ENCODE assay signal across 29 cellular contexts in genomic region chr11:3104051-3104714, GRCh38. TPM values are rescaled to one million over a fixed set of nuclear protein-coding genes. Genes with fewer than 3 reads are reported as not detected.
DNase-seq lines count a peak whose midpoint lies in the region; ATAC-seq and TF ChIP-seq lines count a peak whose summit lies in the region.
"Had no signal": no experiment of that assay in that cellular context is flagged by ENCODE, and none has a peak within 500 bp of the region (broad histone marks: within the 10 kb centered on the region; RNA-seq: fewer than 3 reads in every experiment).

No MANE protein-coding gene starts in this region.

- H3K27me3 ChIP-seq in RWPE2 (ENCODE audit: insufficient read depth, poor library complexity, severe bottlenecking) (no peaks in the 10 kb centered on the region), upper lobe of right lung (no peaks in the 10 kb centered on the region)
- H3K27me3 ChIP-seq: dorsolateral prefrontal cortex, neural progenitor cell had no signal

- H3K4me1 ChIP-seq in RWPE2 (ENCODE audit: insufficient read depth, poor library complexity, severe bottlenecking) (no peaks in the 10 kb centered on the region), upper lobe of right lung (no peaks in the 10 kb centered on the region)
- H3K4me1 ChIP-seq: HAP-1, neural progenitor cell, psoas muscle had no signal

- H3K27me3 Mint-ChIP-seq in activated CD8-positive, alpha-beta memory T cell treated with anti-CD3 and anti-CD28 coated beads, Interleukin-2, amount 10 ng/mL, durations not matched to agents 7 days and 5 days, result no peaks in the 10 kb centered on the region
- H3K27me3 Mint-ChIP-seq in natural killer cell treated with Interleukin-12 subunit alpha and Interleukin-12 subunit beta and Interleukin-15 and Interleukin-18, amount 100 ng/mL, for 72 hours, result no peaks in the 10 kb centered on the region
- H3K27me3 Mint-ChIP-seq: activated naive CD4-positive, alpha-beta T cell treated with anti-CD3 and anti-CD28 coated beads, Interleukin-2, amount 10 ng/mL, durations not matched to agents 7 days and 5 days; activated T-cell treated with anti-CD3 and anti-CD28 coated beads, Interleukin-2, amount 50 U/mL, for 24 hours had no signal

- H3K4me3 Mint-ChIP-seq in activated CD8-positive, alpha-beta memory T cell treated with anti-CD3 and anti-CD28 coated beads, Interleukin-2, amount 10 ng/mL, durations not matched to agents 7 days and 5 days, result no peak overlapping the region
- H3K4me3 Mint-ChIP-seq in natural killer cell treated with Interleukin-12 subunit alpha and Interleukin-12 subunit beta and Interleukin-15 and Interleukin-18, amount 100 ng/mL, for 72 hours, result no peak overlapping the region
- H3K4me3 Mint-ChIP-seq: activated naive CD4-positive, alpha-beta T cell treated with anti-CD3 and anti-CD28 coated beads, Interleukin-2, amount 10 ng/mL, durations not matched to agents 7 days and 5 days; activated T-cell treated with anti-CD3 and anti-CD28 coated beads, Interleukin-2, amount 50 U/mL, for 24 hours; IgD-negative memory B cell; neural progenitor cell; stimulated activated naive B cell treated with anti-CD40 and anti-IgM and Interleukin-4, amounts not matched to agents 10 μg/mL and 1 μg/mL and 100 μg/mL, for 72 hours; WTC11 had no signal

- H3K27ac ChIP-seq in RWPE2 (ENCODE audit: poor library complexity, severe bottlenecking), result no peak overlapping the region
- no peak overlapping the region for H3K27ac ChIP-seq in upper lobe of right lung
- H3K27ac ChIP-seq: dorsolateral prefrontal cortex, epithelial cell of prostate, neural progenitor cell, psoas muscle, skin epidermis, thoracic aorta had no signal

- TF ChIP-seq CTCF in RWPE2 (IDR thresholded peaks at IDR 0.05; ENCODE audit: poor library complexity, severe bottlenecking), result no peak
- TF ChIP-seq CTCF in upper lobe of right lung (IDR thresholded peaks at IDR 0.05), result no peak

- no peaks in the 10 kb centered on the region for H3K36me3 ChIP-seq in RWPE2 (ENCODE audit: low read depth)
- H3K36me3 ChIP-seq in upper lobe of right lung, result peaks cover 20% of the 10 kb centered on the region
- H3K36me3 ChIP-seq: HAP-1, neural progenitor cell had no signal

- DNase-seq in activated CD8-positive, alpha-beta memory T cell treated with anti-CD3 and anti-CD28 coated beads, Interleukin-2, amount 50 U/mL, for 48 hours, result peak; percentile 37
- DNase-seq in activated CD8-positive, alpha-beta memory T cell treated with anti-CD3 and anti-CD28 coated beads, Interleukin-2, amount 10 ng/mL, durations not matched to agents 7 days and 5 days, result no peak
- peak; percentile 57 for DNase-seq in RWPE2 (ENCODE audit: low spot score)
- DNase-seq in natural killer cell treated with Interleukin-12 subunit alpha and Interleukin-12 subunit beta and Interleukin-15 and Interleukin-18, amount 100 ng/mL, for 72 hours (ENCODE audit: low spot score), result peak; percentile 39
- peak; percentile 59 for DNase-seq in upper lobe of right lung
- no peak for DNase-seq in midbrain (lab: John Stamatoyannopoulos, UW)
- no peak for DNase-seq in stimulated activated CD4-positive, alpha-beta T cell treated with anti-CD3 and anti-CD28 coated beads, Interleukin-2, amount 100 ng/mL, for 48 hours
- DNase-seq in cortex of kidney (lab: John Stamatoyannopoulos, UW), result no peak
- DNase-seq: activated CD4-positive, alpha-beta T cell treated with anti-CD3 and anti-CD28 coated beads, Interleukin-2, amount 50 U/mL, for 48 hours; activated naive CD4-positive, alpha-beta T cell treated with anti-CD3 and anti-CD28 coated beads, Interleukin-2, amount 10 ng/mL, durations not matched to agents 7 days and 5 days; activated T-cell treated with anti-CD3 and anti-CD28 coated beads, Interleukin-2, amount 50 U/mL, for 24 hours; caudate nucleus; DMS79 treated with DMSO at 0.1 percent for 48 hours; NCI-H1417; NCI-H2107; NCI-H510A; stimulated activated CD4-positive, alpha-beta T cell treated with anti-CD3 and anti-CD28 coated beads, Interleukin-1b, Interleukin-23, amount 100 ng/mL, for 48 hours; stimulated activated naive B cell treated with anti-CD40 and anti-IgM and Interleukin-4, amounts not matched to agents 10 μg/mL and 1 μg/mL and 100 μg/mL, for 72 hours; T-helper 9 cell had no signal

- ATAC-seq in activated CD8-positive, alpha-beta memory T cell treated with anti-CD3 and anti-CD28 coated beads, Interleukin-2, amount 10 ng/mL, durations not matched to agents 7 days and 5 days, result no peak
- 0 out of 3 replicates have a peak, but pooled peaks have one; percentile 4 for ATAC-seq in RWPE2 (ENCODE audit: low read depth)
- ATAC-seq in natural killer cell treated with Interleukin-12 subunit alpha and Interleukin-12 subunit beta and Interleukin-15 and Interleukin-18, amount 100 ng/mL, for 72 hours, result no peak
- ATAC-seq in upper lobe of right lung, result no peak
- ATAC-seq: mucosa of descending colon; psoas muscle; stimulated activated naive B cell treated with anti-CD40 and anti-IgM and Interleukin-4, amounts not matched to agents 10 μg/mL and 1 μg/mL and 100 μg/mL, for 72 hours; WTC11 had no signal

- H3K36me3 Mint-ChIP-seq in activated CD8-positive, alpha-beta memory T cell treated with anti-CD3 and anti-CD28 coated beads, Interleukin-2, amount 10 ng/mL, durations not matched to agents 7 days and 5 days, result no peaks in the 10 kb centered on the region
- peaks cover 4% of the 10 kb centered on the region for H3K36me3 Mint-ChIP-seq in natural killer cell treated with Interleukin-12 subunit alpha and Interleukin-12 subunit beta and Interleukin-15 and Interleukin-18, amount 100 ng/mL, for 72 hours
- H3K36me3 Mint-ChIP-seq: activated naive CD4-positive, alpha-beta T cell treated with anti-CD3 and anti-CD28 coated beads, Interleukin-2, amount 10 ng/mL, durations not matched to agents 7 days and 5 days; IgD-negative memory B cell; stimulated activated naive B cell treated with anti-CD40 and anti-IgM and Interleukin-4, amounts not matched to agents 10 μg/mL and 1 μg/mL and 100 μg/mL, for 72 hours had no signal

- no peak overlapping the region for H3K27ac Mint-ChIP-seq in activated CD8-positive, alpha-beta memory T cell treated with anti-CD3 and anti-CD28 coated beads, Interleukin-2, amount 10 ng/mL, durations not matched to agents 7 days and 5 days
- H3K27ac Mint-ChIP-seq in natural killer cell treated with Interleukin-12 subunit alpha and Interleukin-12 subunit beta and Interleukin-15 and Interleukin-18, amount 100 ng/mL, for 72 hours, result peak overlapping the region in 1 of 2 donors; percentile 87
- H3K27ac Mint-ChIP-seq: activated naive CD4-positive, alpha-beta T cell treated with anti-CD3 and anti-CD28 coated beads, Interleukin-2, amount 10 ng/mL, durations not matched to agents 7 days and 5 days; activated T-cell treated with anti-CD3 and anti-CD28 coated beads, Interleukin-2, amount 50 U/mL, for 24 hours; IgD-negative memory B cell; neural progenitor cell; stimulated activated naive B cell treated with anti-CD40 and anti-IgM and Interleukin-4, amounts not matched to agents 10 μg/mL and 1 μg/mL and 100 μg/mL, for 72 hours; WTC11 had no signal

- CTCF ChIA-PET in activated CD8-positive, alpha-beta memory T cell treated with anti-CD3 and anti-CD28 coated beads, Interleukin-2, amount 10 ng/mL, durations not matched to agents 7 days and 5 days (lab: Charles Lee), result no interaction called here

- no peaks in the 10 kb centered on the region for H3K9me3 ChIP-seq in RWPE2 (ENCODE audit: severe bottlenecking)
- H3K9me3 ChIP-seq in upper lobe of right lung, result no peaks in the 10 kb centered on the region
- H3K9me3 ChIP-seq: HAP-1, mucosa of descending colon, psoas muscle, thoracic aorta had no signal

- H3K9me3 Mint-ChIP-seq in activated CD8-positive, alpha-beta memory T cell treated with anti-CD3 and anti-CD28 coated beads, Interleukin-2, amount 10 ng/mL, durations not matched to agents 7 days and 5 days (ENCODE audit: low read depth), result no peaks in the 10 kb centered on the region
- no peaks in the 10 kb centered on the region for H3K9me3 Mint-ChIP-seq in natural killer cell treated with Interleukin-12 subunit alpha and Interleukin-12 subunit beta and Interleukin-15 and Interleukin-18, amount 100 ng/mL, for 72 hours
- H3K9me3 Mint-ChIP-seq: activated naive CD4-positive, alpha-beta T cell treated with anti-CD3 and anti-CD28 coated beads, Interleukin-2, amount 10 ng/mL, durations not matched to agents 7 days and 5 days; activated T-cell treated with anti-CD3 and anti-CD28 coated beads, Interleukin-2, amount 50 U/mL, for 24 hours; IgD-negative memory B cell; neural progenitor cell; stimulated activated naive B cell treated with anti-CD40 and anti-IgM and Interleukin-4, amounts not matched to agents 10 μg/mL and 1 μg/mL and 100 μg/mL, for 72 hours; WTC11 had no signal

- H3K4me3 ChIP-seq in RWPE2 (ENCODE audit: severe bottlenecking) (no peak overlapping the region), upper lobe of right lung (no peak overlapping the region)
- H3K4me3 ChIP-seq: dorsolateral prefrontal cortex, HAP-1, mucosa of descending colon, neural progenitor cell, psoas muscle, skin epidermis, thoracic aorta had no signal

- intact Hi-C loops in upper lobe of right lung (cut with DNase I), result no loop called here

- H3K4me1 Mint-ChIP-seq in activated CD8-positive, alpha-beta memory T cell treated with anti-CD3 and anti-CD28 coated beads, Interleukin-2, amount 10 ng/mL, durations not matched to agents 7 days and 5 days, result peaks cover 12% of the 10 kb centered on the region
- H3K4me1 Mint-ChIP-seq in natural killer cell treated with Interleukin-12 subunit alpha and Interleukin-12 subunit beta and Interleukin-15 and Interleukin-18, amount 100 ng/mL, for 72 hours (ENCODE audit: low read depth in 2 of 2), result peaks cover 7 to 22% of the 10 kb centered on the region in 2 donors
- H3K4me1 Mint-ChIP-seq: activated naive CD4-positive, alpha-beta T cell treated with anti-CD3 and anti-CD28 coated beads, Interleukin-2, amount 10 ng/mL, durations not matched to agents 7 days and 5 days; IgD-negative memory B cell had no signal

RNA-seq across cellular contexts. Expression of gene CARS1, which starts 47.0 kb away (rescaled TPM):
- total RNA-seq in activated CD8-positive, alpha-beta memory T cell treated with anti-CD3 and anti-CD28 coated beads, Interleukin-2, amount 10 ng/mL, durations not matched to agents 7 days and 5 days, result 100 to 1,000 TPM; 109 to 119 TPM
- 100 to 1,000 TPM in 1 of 2 donors, 10 to 100 TPM in 1; 88.8 to 128 TPM for total RNA-seq in natural killer cell treated with Interleukin-12 subunit alpha and Interleukin-12 subunit beta and Interleukin-15 and Interleukin-18, amount 100 ng/mL, for 72 hours
- 34.6 TPM for total RNA-seq in upper lobe of right lung

Comparison
In these comparisons a context has a peak if more than half of its experiments do, and no peak if none do; other contexts are left out.
1. DNase-seq: peak in activated CD8-positive, alpha-beta memory T cell treated with anti-CD3 and anti-CD28 coated beads, Interleukin-2, amount 50 U/mL, for 48 hours (single experiment), RWPE2 (single experiment), natural killer cell treated with Interleukin-12 subunit alpha and Interleukin-12 subunit beta and Interleukin-15 and Interleukin-18, amount 100 ng/mL, for 72 hours (single experiment) and upper lobe of right lung (single experiment); none in activated CD8-positive, alpha-beta memory T cell treated with anti-CD3 and anti-CD28 coated beads, Interleukin-2, amount 10 ng/mL, durations not matched to agents 7 days and 5 days (single experiment), midbrain (single experiment), stimulated activated CD4-positive, alpha-beta T cell treated with anti-CD3 and anti-CD28 coated beads, Interleukin-2, amount 100 ng/mL, for 48 hours (0 of 2) and cortex of kidney (single experiment).